In genomic region chr19:35748106-35749020, GRCh38 we compare ENCODE assay signal across 8 cellular contexts. TPM values are rescaled to one million over a fixed set of nuclear protein-coding genes. Genes with fewer than 3 reads are reported as not detected.
DNase-seq lines count a peak whose midpoint lies in the region; ATAC-seq, FAIRE-seq and TF ChIP-seq lines count a peak whose summit lies in the region.

Gene LIN37, plus strand, starts transcription at chr19:35748576. Its CDS starts 149 bp downstream, at chr19:35748725.

- peak within 1 kb of the TSS; percentile 81 for H3K4me3 ChIP-seq in prostate gland

- DNase-seq in NCI-H1694 treated with DMSO at 0.1 percent for 48 hours (lab: John Stamatoyannopoulos, UW) (peak; percentile 99), T-helper 17 cell (peak; percentile 92 to 96 (median 96)), left ventricle myocardium superior (peak; percentile 99), prostate gland (ENCODE audit: low spot score) (peak; percentile 99), urothelium cell line (ENCODE audit: low spot score) (peak; percentile 97)

- H3K27ac ChIP-seq in angular gyrus (ENCODE audit: low read depth, low read length) (peak within 1 kb of the TSS; percentile 75), prostate gland (peak within 1 kb of the TSS; percentile 71 to 77)

- intact Hi-C loops in left ventricle myocardium superior (cut with micrococcal nuclease): no loop called here
- intact Hi-C loops in prostate gland (cut with DNase I): loop anchor here (10.0 kb wide), 1 partner anchor 466 kb away; the partner anchor contains the start of genes ZNF146 and ZNF565

- H3K4me3 Mint-ChIP-seq in T-helper 17 cell: peak within 1 kb of the TSS; percentile 96

- H3K27me3 Mint-ChIP-seq in T-helper 17 cell: no peaks in the 10 kb centered on the region

- ATAC-seq in HG02885 (IDR thresholded peaks at IDR 0.05; ENCODE audit: poor library complexity, unreplicated experiment) (peak; percentile 81), T-helper 17 cell (peak; percentile 76), left ventricle myocardium superior (peak; percentile 83)

- TF ChIP-seq POLR2A in GM15510 (IDR thresholded peaks at IDR 0.05; ENCODE audit: borderline replicate concordance, extremely low read depth, insufficient read length) (peak; percentile 66), prostate gland (IDR thresholded peaks at IDR 0.05) (peak; percentile 77)

- H3K9me3 ChIP-seq in T-helper 17 cell (ENCODE audit: control insufficient read depth, low read length, poor library complexity, severe bottlenecking): no peaks in the 10 kb centered on the region
- no peaks in the 10 kb centered on the region for H3K9me3 ChIP-seq in prostate gland

- H3K27ac Mint-ChIP-seq in T-helper 17 cell: peak within 1 kb of the TSS; percentile 90

- TF ChIP-seq CTCF in prostate gland (IDR thresholded peaks at IDR 0.05): peak in 3 of 4 experiments; percentile 8 to 67 (median 60)

- peaks cover 2% of the 10 kb centered on the region for H3K36me3 Mint-ChIP-seq in T-helper 17 cell (ENCODE audit: low read depth)

- peaks cover 40% of the 10 kb centered on the region for H3K4me1 Mint-ChIP-seq in T-helper 17 cell

- H3K4me1 ChIP-seq in prostate gland (replicated peaks): peaks cover 13% of the 10 kb centered on the region

- FAIRE-seq in urothelium cell line (lab: Jason Lieb, UNC): peak; percentile 20

- H3K27me3 ChIP-seq in prostate gland (replicated peaks; ENCODE audit: insufficient read depth): no peaks in the 10 kb centered on the region

- WGBS in prostate gland: under 1% methylated on average over 45 of the region's 45 CpGs

- peaks cover 0 to 10% of the 10 kb centered on the region in 2 donors for H3K36me3 ChIP-seq in prostate gland

RNA-seq across cellular contexts. Expression of gene LIN37, which starts in this region (rescaled TPM):
- total RNA-seq in T-helper 17 cell (10 to 100 TPM; 12.6 to 13.6 TPM), left ventricle myocardium superior (8.3 TPM), prostate gland (10 to 100 TPM in 1 of 2 donors, 1 to 10 TPM in 1; 4.2 to 13.0 TPM)

Comparison
In these comparisons a context has a peak if more than half of its experiments do, and no peak if none do; other contexts are left out.
1. Peak in every context shown above with its lines: DNase-seq, ATAC-seq, H3K4me3 ChIP-seq and H3K27ac ChIP-seq.